Comparison of ENCODE assay signal across 19 cellular contexts in genomic region chr9:128495804-128496417, GRCh38. TPM values are rescaled to one million over a fixed set of nuclear protein-coding genes. Genes with fewer than 3 reads are reported as not detected.
A peak's percentile ranks its signal among the peaks of the same experiment; 100 is the strongest.
DNase-seq lines count a peak whose midpoint lies in the region; ATAC-seq and TF ChIP-seq lines count a peak whose summit lies in the region.
"Had no signal": no experiment of that assay in that cellular context is flagged by ENCODE, and none has a peak within 500 bp of the region (broad histone marks: within the 10 kb centered on the region; RNA-seq: fewer than 3 reads in every experiment).

No MANE protein-coding gene starts in this region.

- H4K5ac ChIP-seq in IMR-90 (ENCODE audit: low read depth, low read length): no peak overlapping the region

- H4K8ac ChIP-seq in IMR-90 (ENCODE audit: low read depth in 2 of 2, low read length in 2 of 2): no peak overlapping the region

- no peak overlapping the region for H3K18ac ChIP-seq in IMR-90 (ENCODE audit: low read depth, low read length)

- no peak overlapping the region for H2BK20ac ChIP-seq in IMR-90 (ENCODE audit: low read depth, low read length)

- H3K9me3 ChIP-seq in IMR-90 (ENCODE audit: control insufficient read depth, insufficient read depth, low read length): no peaks in the 10 kb centered on the region
- no peaks in the 10 kb centered on the region for H3K9me3 ChIP-seq in CD8-positive, alpha-beta memory T cell (ENCODE audit: low read length)
- H3K9me3 ChIP-seq: left ventricle myocardium inferior, thoracic aorta had no signal

- H3K9me3 Mint-ChIP-seq in activated CD4-positive, alpha-beta T cell treated with anti-CD3 and anti-CD28 coated beads for 36 hours (ENCODE audit: low read depth): no peaks in the 10 kb centered on the region
- H3K9me3 Mint-ChIP-seq in endothelial cell (ENCODE audit: unreplicated experiment): no peaks in the 10 kb centered on the region
- no peaks in the 10 kb centered on the region for H3K9me3 Mint-ChIP-seq in nephron
- no peaks in the 10 kb centered on the region for H3K9me3 Mint-ChIP-seq in CD8-positive, alpha-beta memory T cell
- H3K9me3 Mint-ChIP-seq: activated T-helper 1 cell treated with anti-CD3 and anti-CD28 coated beads, Interleukin-12 subunit alpha, Interleukin-12 subunit beta, Interleukin-2, Interleukin-4 antibody, amounts not matched to agents 30 ng/mL and 10 ng/mL and 1 ng/mL, durations not matched to agents 14 hours and 24 hours and 36 hours; dendritic cell treated with granulocyte-macrophage colony-stimulating factor and Interleukin-4, amounts not matched to agents 40 ng/mL and 50 ng/mL, for 4 days; natural killer cell; T-cell had no signal

- no peak overlapping the region for H3K9ac ChIP-seq in IMR-90 (ENCODE audit: low read depth, low read length)

- no peaks in the 10 kb centered on the region for H3K4me1 Mint-ChIP-seq in activated CD4-positive, alpha-beta T cell treated with anti-CD3 and anti-CD28 coated beads for 36 hours
- H3K4me1 Mint-ChIP-seq in endothelial cell (ENCODE audit: unreplicated experiment): peaks cover 51% of the 10 kb centered on the region
- peaks cover 19% of the 10 kb centered on the region for H3K4me1 Mint-ChIP-seq in nephron
- H3K4me1 Mint-ChIP-seq in CD8-positive, alpha-beta memory T cell: no peaks in the 10 kb centered on the region
- H3K4me1 Mint-ChIP-seq: natural killer cell had no signal

- in situ Hi-C loops in IMR-90 (cut with MboI; ENCODE audit: low sequenced_read_pairs): no loop called here

- H3K56ac ChIP-seq in IMR-90 (ENCODE audit: extremely low read depth, insufficient read depth, low read length): no peak overlapping the region

- H2AK5ac ChIP-seq in IMR-90 (ENCODE audit: low read depth, low read length): no peak overlapping the region

- ATAC-seq in activated CD4-positive, alpha-beta T cell treated with anti-CD3 and anti-CD28 coated beads for 36 hours: no peak
- ATAC-seq in IMR-90 (ENCODE audit: low read depth): no peak
- ATAC-seq in HG03175 (IDR thresholded peaks at IDR 0.05; ENCODE audit: unreplicated experiment): no peak
- no peak for ATAC-seq in GM19463 (IDR thresholded peaks at IDR 0.05; ENCODE audit: unreplicated experiment)
- ATAC-seq: natural killer cell, T-cell had no signal

- BruUV-seq in IMR-90 (replicated peaks; lab: Mats Ljungman, UMichigan): no TSS peak

- H2BK15ac ChIP-seq in IMR-90 (ENCODE audit: low read depth, low read length): no peak overlapping the region

- dilution Hi-C loops in IMR-90 (cut with HindIII; ENCODE audit: low sequenced_read_pairs, unreplicated experiment): no loop called here

- no peaks in the 10 kb centered on the region for H4K20me1 ChIP-seq in IMR-90 (ENCODE audit: insufficient read depth, low read length)

- no peak for DNase-seq in activated CD4-positive, alpha-beta T cell treated with anti-CD3 and anti-CD28 coated beads for 36 hours
- DNase-seq in activated CD4-positive, alpha-beta T cell treated with anti-CD3 and anti-CD28 coated beads, Interleukin-2, amount 50 U/mL, for 48 hours: no peak
- no peak for DNase-seq in IMR-90
- peak; percentile 16 for DNase-seq in endothelial cell (ENCODE audit: low spot score)
- no peak for DNase-seq in CD8-positive, alpha-beta memory T cell
- DNase-seq: activated CD4-positive, alpha-beta T cell treated with anti-CD3 and anti-CD28 coated beads, Interleukin-2, amount 50 U/mL, for 1 hour; hippocampal formation; left ventricle myocardium inferior; natural killer cell; NCI-H1048; RPMI8226; stimulated activated CD4-positive, alpha-beta T cell treated with anti-CD3 and anti-CD28 coated beads, Interleukin-1b, Interleukin-23, amount 100 ng/mL, for 48 hours; T-cell had no signal

- no peaks in the 10 kb centered on the region for H3K4me1 ChIP-seq in IMR-90 (ENCODE audit: control insufficient read depth, insufficient read depth, low read length)
- no peaks in the 10 kb centered on the region for H3K4me1 ChIP-seq in CD8-positive, alpha-beta memory T cell (ENCODE audit: insufficient read depth, low read length)

- H3K27ac ChIP-seq in IMR-90 (ENCODE audit: insufficient read depth, low read length): no peak overlapping the region
- no peak overlapping the region for H3K27ac ChIP-seq in CD8-positive, alpha-beta memory T cell (ENCODE audit: low read depth, low read length)
- H3K27ac ChIP-seq: left ventricle myocardium inferior, thoracic aorta had no signal

- H2BK120ac ChIP-seq in IMR-90 (ENCODE audit: low read depth, low read length): no peak overlapping the region

- H3K4ac ChIP-seq in IMR-90 (ENCODE audit: low read depth, low read length): no peak overlapping the region

- no peak overlapping the region for H3K4me3 ChIP-seq in IMR-90 (ENCODE audit: insufficient read depth, low read depth, low read length)
- no peak overlapping the region for H3K4me3 ChIP-seq in CD8-positive, alpha-beta memory T cell (ENCODE audit: low read length)
- H3K4me3 ChIP-seq: left ventricle myocardium inferior, thoracic aorta had no signal

- H2BK5ac ChIP-seq in IMR-90 (ENCODE audit: low read depth, low read length, poor library complexity, severe bottlenecking): no peak overlapping the region

- no peak overlapping the region for H3K4me2 ChIP-seq in IMR-90 (ENCODE audit: low read depth, low read length)

- H3K4me3 Mint-ChIP-seq in activated CD4-positive, alpha-beta T cell treated with anti-CD3 and anti-CD28 coated beads for 36 hours: no peak overlapping the region
- H3K4me3 Mint-ChIP-seq in endothelial cell (ENCODE audit: unreplicated experiment) (peak overlapping the region; percentile 64), nephron (no peak overlapping the region)
- H3K4me3 Mint-ChIP-seq in CD8-positive, alpha-beta memory T cell: peak overlapping the region in 1 of 7 donors; percentile 77
- H3K4me3 Mint-ChIP-seq: activated T-helper 1 cell treated with anti-CD3 and anti-CD28 coated beads, Interleukin-12 subunit alpha, Interleukin-12 subunit beta, Interleukin-2, Interleukin-4 antibody, amounts not matched to agents 30 ng/mL and 10 ng/mL and 1 ng/mL, durations not matched to agents 14 hours and 24 hours and 36 hours; dendritic cell treated with granulocyte-macrophage colony-stimulating factor and Interleukin-4, amounts not matched to agents 40 ng/mL and 50 ng/mL, for 4 days; natural killer cell; T-cell had no signal

- intact Hi-C loops in activated CD4-positive, alpha-beta T cell treated with anti-CD3 and anti-CD28 coated beads for 36 hours (cut with DNase I, micrococcal nuclease): no loop called here
- intact Hi-C loops in IMR-90 (cut with micrococcal nuclease): no loop called here

- no peaks in the 10 kb centered on the region for H3K27me3 Mint-ChIP-seq in activated CD4-positive, alpha-beta T cell treated with anti-CD3 and anti-CD28 coated beads for 36 hours
- peaks cover 3% of the 10 kb centered on the region for H3K27me3 Mint-ChIP-seq in endothelial cell (ENCODE audit: unreplicated experiment)
- no peaks in the 10 kb centered on the region for H3K27me3 Mint-ChIP-seq in nephron (ENCODE audit: low read depth)
- H3K27me3 Mint-ChIP-seq in CD8-positive, alpha-beta memory T cell: no peaks in the 10 kb centered on the region
- H3K27me3 Mint-ChIP-seq: dendritic cell treated with granulocyte-macrophage colony-stimulating factor and Interleukin-4, amounts not matched to agents 40 ng/mL and 50 ng/mL, for 4 days; T-cell had no signal

- no peak overlapping the region for H3K23ac ChIP-seq in IMR-90 (ENCODE audit: low read depth, low read length)

- TF ChIP-seq CTCF in IMR-90 (conservative IDR thresholded peaks at IDR 0.05; ENCODE audit: low read depth, low read length) (no peak), endothelial cell (IDR thresholded peaks at IDR 0.05; ENCODE audit: unreplicated experiment) (peak; percentile 32), nephron (IDR thresholded peaks at IDR 0.05; ENCODE audit: unreplicated experiment in 3 of 3) (no peak)

- no peak overlapping the region for H2AFZ ChIP-seq in IMR-90 (replicated peaks; ENCODE audit: low read length, poor library complexity)

- no peak overlapping the region for H4K91ac ChIP-seq in IMR-90 (ENCODE audit: insufficient read depth, low read depth, low read length)

- peak overlapping the region; percentile 4 for H3K27ac Mint-ChIP-seq in activated CD4-positive, alpha-beta T cell treated with anti-CD3 and anti-CD28 coated beads for 36 hours
- H3K27ac Mint-ChIP-seq in endothelial cell (ENCODE audit: unreplicated experiment): peak overlapping the region; percentile 96
- H3K27ac Mint-ChIP-seq in nephron: peak overlapping the region; percentile 62 to 73 (median 69)
- H3K27ac Mint-ChIP-seq in CD8-positive, alpha-beta memory T cell: peak overlapping the region in 2 of 8 donors; percentile 10 to 29
- H3K27ac Mint-ChIP-seq: activated T-helper 1 cell treated with anti-CD3 and anti-CD28 coated beads, Interleukin-12 subunit alpha, Interleukin-12 subunit beta, Interleukin-2, Interleukin-4 antibody, amounts not matched to agents 30 ng/mL and 10 ng/mL and 1 ng/mL, durations not matched to agents 14 hours and 24 hours and 36 hours; dendritic cell treated with granulocyte-macrophage colony-stimulating factor and Interleukin-4, amounts not matched to agents 40 ng/mL and 50 ng/mL, for 4 days; natural killer cell had no signal

- peaks cover 44% of the 10 kb centered on the region for H3K36me3 ChIP-seq in IMR-90 (ENCODE audit: control insufficient read depth, insufficient read depth, low read length)
- peaks cover 20% of the 10 kb centered on the region for H3K36me3 ChIP-seq in CD8-positive, alpha-beta memory T cell (ENCODE audit: insufficient read depth, low read length)

- H3K9me1 ChIP-seq in IMR-90 (ENCODE audit: insufficient read depth, low read length): no peaks in the 10 kb centered on the region

- H3K36me3 Mint-ChIP-seq in activated CD4-positive, alpha-beta T cell treated with anti-CD3 and anti-CD28 coated beads for 36 hours (ENCODE audit: low read depth): peaks cover 51% of the 10 kb centered on the region
- H3K36me3 Mint-ChIP-seq in endothelial cell (ENCODE audit: low read depth, unreplicated experiment) (peaks cover 48% of the 10 kb centered on the region), nephron (ENCODE audit: low read depth) (peaks cover 50% of the 10 kb centered on the region)
- H3K36me3 Mint-ChIP-seq in CD8-positive, alpha-beta memory T cell: peaks cover 0 to 77% (median 6%) of the 10 kb centered on the region in 3 donors

- no peaks in the 10 kb centered on the region for H3K79me1 ChIP-seq in IMR-90 (ENCODE audit: low read depth in 1 of 2, low read length in 2 of 2)

- no peak overlapping the region for H2AK9ac ChIP-seq in IMR-90 (replicated peaks; ENCODE audit: low read depth, low read length, poor library complexity)

- H3K27me3 ChIP-seq in IMR-90 (ENCODE audit: control insufficient read depth, insufficient read depth, low read length): no peaks in the 10 kb centered on the region
- H3K27me3 ChIP-seq in CD8-positive, alpha-beta memory T cell (ENCODE audit: insufficient read depth, low read length, poor library complexity, severe bottlenecking): no peaks in the 10 kb centered on the region

- CTCF ChIA-PET in activated CD4-positive, alpha-beta T cell treated with anti-CD3 and anti-CD28 coated beads for 36 hours (lab: Charles Lee): interaction anchor here (0.6 to 0.8 kb wide), 4 partner anchors 55 to 293 kb away, joined by 3 to 7 read pairs (median 3); no protein-coding TSS in a partner anchor
- CTCF ChIA-PET in IMR-90 (lab: Yijun Ruan, JAX): no interaction called here
- CTCF ChIA-PET in CD8-positive, alpha-beta memory T cell (lab: Charles Lee): interaction anchor here (1.1 to 2.2 kb wide), 2 partner anchors 9 to 16 kb away, joined by 3 to 4 read pairs; no protein-coding TSS in a partner anchor

- no peak for TF ChIP-seq RAD21 in IMR-90 (IDR thresholded peaks at IDR 0.05; ENCODE audit: low read length)

- POLR2A ChIA-PET in activated CD4-positive, alpha-beta T cell treated with anti-CD3 and anti-CD28 coated beads for 36 hours (lab: Charles Lee): interaction anchor here (0.6 kb wide), 2 partner anchors 9 to 197 kb away, joined by 3 read pairs; no protein-coding TSS in a partner anchor
- POLR2A ChIA-PET in IMR-90 (lab: Charles Lee; ENCODE audit: unreplicated experiment): no interaction called here
- POLR2A ChIA-PET in CD8-positive, alpha-beta memory T cell (lab: Charles Lee): interaction anchor here (1.0 kb wide), 1 partner anchor 62 kb away, joined by 6 read pairs; no protein-coding TSS in a partner anchor

- WGBS in IMR-90 (ENCODE audit: extremely low coverage in 2 of 2, insufficient read length in 1 of 2), 2 experiments: no CpG with 5 or more reads among the region's 6 CpGs

- H3K14ac ChIP-seq in IMR-90 (replicated peaks; ENCODE audit: low read depth, low read length): no peak overlapping the region

- no peak for TF ChIP-seq POLR2A in IMR-90 (IDR thresholded peaks at IDR 0.05; ENCODE audit: low read depth, low read length)

RNA-seq across cellular contexts. Expression of gene GLE1, which starts 8.6 kb away (rescaled TPM):
- total RNA-seq in activated CD4-positive, alpha-beta T cell treated with anti-CD3 and anti-CD28 coated beads for 36 hours: 10 to 100 TPM; 52.5 to 54.4 TPM
- total RNA-seq in IMR-90 (2012; rRNA removed) (35.3 and 39.4 TPM in 2 replicates), endothelial cell (ENCODE audit: unreplicated experiment) (17.5 TPM)
- 13.2 and 14.3 TPM in 2 replicates for polyA plus RNA-seq in IMR-90 (2012; rRNA removed)
- polyA plus RNA-seq in IMR-90 (2012; cell fraction: cytosol; rRNA removed): 7.3 and 10.2 TPM in 2 replicates
- 9.6 and 15.5 TPM in 2 replicates for polyA plus RNA-seq in IMR-90 (2012; cell fraction: nucleus; rRNA removed; ENCODE audit: low replicate concordance)
- 10 to 100 TPM; 48.7 to 51.9 TPM for total RNA-seq in CD8-positive, alpha-beta memory T cell
- polyA plus RNA-seq in CD8-positive, alpha-beta memory T cell: 35.1 TPM

RNA-seq across cellular contexts. Expression of gene ODF2, which starts 40.1 kb away (rescaled TPM):
- 10 to 100 TPM; 73.5 to 86.4 TPM for total RNA-seq in activated CD4-positive, alpha-beta T cell treated with anti-CD3 and anti-CD28 coated beads for 36 hours
- total RNA-seq in IMR-90 (2012; rRNA removed): 46.4 and 59.2 TPM in 2 replicates
- 34.9 and 40.2 TPM in 2 replicates for polyA plus RNA-seq in IMR-90 (2012; rRNA removed)
- polyA plus RNA-seq in IMR-90 (2012; cell fraction: cytosol; rRNA removed): 10.1 and 11.6 TPM in 2 replicates
- 113 and 193 TPM in 2 replicates for polyA plus RNA-seq in IMR-90 (2012; cell fraction: nucleus; rRNA removed; ENCODE audit: low replicate concordance)
- 83.8 TPM for total RNA-seq in endothelial cell (ENCODE audit: unreplicated experiment)
- 10 to 100 TPM; 64.2 to 65.0 TPM for total RNA-seq in CD8-positive, alpha-beta memory T cell
- 31.4 TPM for polyA plus RNA-seq in CD8-positive, alpha-beta memory T cell

RNA-seq across cellular contexts. Expression of gene SPTAN1, which starts 56.5 kb away (rescaled TPM):
- total RNA-seq in activated CD4-positive, alpha-beta T cell treated with anti-CD3 and anti-CD28 coated beads for 36 hours: 100 to 1,000 TPM; 192 to 269 TPM
- total RNA-seq in IMR-90 (2012; rRNA removed) (327 and 345 TPM in 2 replicates), endothelial cell (ENCODE audit: unreplicated experiment) (810 TPM)
- 275 and 316 TPM in 2 replicates for polyA plus RNA-seq in IMR-90 (2012; rRNA removed)
- 177 and 253 TPM in 2 replicates for polyA plus RNA-seq in IMR-90 (2012; cell fraction: cytosol; rRNA removed)
- polyA plus RNA-seq in IMR-90 (2012; cell fraction: nucleus; rRNA removed; ENCODE audit: low replicate concordance): 798 and 1,000 TPM in 2 replicates
- total RNA-seq in CD8-positive, alpha-beta memory T cell: 100 to 1,000 TPM; 195 to 203 TPM
- polyA plus RNA-seq in CD8-positive, alpha-beta memory T cell: 132 TPM
